11 cellular contexts compared by ENCODE assay signal in genomic region chrX:120308558-120308957, GRCh38. TPM values are rescaled to one million over a fixed set of nuclear protein-coding genes. Genes with fewer than 3 reads are reported as not detected.
DNase-seq lines count a peak whose midpoint lies in the region; ATAC-seq, FAIRE-seq and TF ChIP-seq lines count a peak whose summit lies in the region.
"Had no signal": no experiment of that assay in that cellular context is flagged by ENCODE, and none has a peak within 500 bp of the region (broad histone marks: within the 10 kb centered on the region; RNA-seq: fewer than 3 reads in every experiment).

No MANE protein-coding gene starts in this region.

- H4K20me1 ChIP-seq in SK-N-SH (ENCODE audit: insufficient read depth) = no peaks in the 10 kb centered on the region

- no peaks in the 10 kb centered on the region for H3F3A ChIP-seq in SK-N-SH (replicated peaks; ENCODE audit: insufficient read depth)

- H3K4me1 ChIP-seq in SK-N-SH (ENCODE audit: control insufficient read depth in 1 of 2, insufficient read depth in 2 of 2, low read depth in 1 of 2, low read length in 1 of 2) = peaks cover 0 to 8% of the 10 kb centered on the region in 2 experiments; a peak in 1 of 4 replicates

- H3K27me3 Mint-ChIP-seq in central memory CD8-positive, alpha-beta T cell = no peaks in the 10 kb centered on the region
- H3K27me3 Mint-ChIP-seq in naive thymus-derived CD8-positive, alpha-beta T cell = peaks cover 12 to 47% (median 20%) of the 10 kb centered on the region in 5 donors

- no peaks in the 10 kb centered on the region for H3K36me3 ChIP-seq in SK-N-SH (replicated peaks in 1 of 2; ENCODE audit: control insufficient read depth in 1 of 2, insufficient read depth in 2 of 2, low read length in 1 of 2)

- H3K4me3 ChIP-seq in SK-N-SH (ENCODE audit: low read depth in 2 of 2, low read length in 1 of 2) = no peak overlapping the region
- H3K4me3 ChIP-seq: SK-N-MC had no signal

- H3K36me3 Mint-ChIP-seq in central memory CD8-positive, alpha-beta T cell (ENCODE audit: insufficient read depth) = peaks cover 8% of the 10 kb centered on the region
- peaks cover 0 to 2% (median 0%) of the 10 kb centered on the region in 3 donors for H3K36me3 Mint-ChIP-seq in naive thymus-derived CD8-positive, alpha-beta T cell

- peaks cover 73% of the 10 kb centered on the region for H3K27me3 ChIP-seq in SK-N-SH (ENCODE audit: insufficient read depth)

- no peak overlapping the region for H2AFZ ChIP-seq in SK-N-SH (ENCODE audit: low read depth)

- WGBS in SK-N-SH (ENCODE audit: low lambda C conversion rate) = 31% methylated on average over 10 of the region's 12 CpGs

- no peaks in the 10 kb centered on the region for H3K9me3 ChIP-seq in SK-N-SH

- H3K9ac ChIP-seq in SK-N-SH = no peak overlapping the region

- H3K9me2 ChIP-seq in SK-N-SH = no peaks in the 10 kb centered on the region

- TF ChIP-seq CTCF in D721Med (IDR thresholded peaks at IDR 0.05; ENCODE audit: insufficient read depth, missing control alignments) (peak; percentile 42), SK-N-SH (IDR thresholded peaks at IDR 0.05) (no peak)

- DNase-seq in D721Med (ENCODE audit: insufficient read length, low spot score) (no peak), Kasumi-1 (lab: John Stamatoyannopoulos, UW) (peak; percentile 33 to 62), T1000 (lab: John Stamatoyannopoulos, UW) (no peak), LoVo (ENCODE audit: low spot score) (no peak), NCI-H2227 (lab: John Stamatoyannopoulos, UW; ENCODE audit: unreplicated experiment) (no peak), SK-N-SH (no peak)
- no peak for DNase-seq in central memory CD8-positive, alpha-beta T cell (ENCODE audit: low spot score in 2 of 2)
- DNase-seq in naive thymus-derived CD8-positive, alpha-beta T cell = no peak
- DNase-seq: foreskin melanocyte had no signal

- peak overlapping the region; percentile 78 for H3K4me3 Mint-ChIP-seq in central memory CD8-positive, alpha-beta T cell
- H3K4me3 Mint-ChIP-seq in naive thymus-derived CD8-positive, alpha-beta T cell = peak overlapping the region; percentile 34 to 97 (median 90)

- no peak for TF ChIP-seq EP300 in SK-N-SH (IDR thresholded peaks at IDR 0.05; ENCODE audit: borderline replicate concordance in 1 of 2, low read depth in 1 of 2, low read length in 1 of 2)

- H3K4me1 Mint-ChIP-seq in central memory CD8-positive, alpha-beta T cell = peaks cover 26% of the 10 kb centered on the region
- peaks cover 10 to 22% (median 14%) of the 10 kb centered on the region in 4 donors for H3K4me1 Mint-ChIP-seq in naive thymus-derived CD8-positive, alpha-beta T cell

- no peak for ATAC-seq in central memory CD8-positive, alpha-beta T cell (replicated peaks; ENCODE audit: extremely low read depth, poor library complexity, severe bottlenecking)
- ATAC-seq in naive thymus-derived CD8-positive, alpha-beta T cell = peak in 1 of 2 donors; percentile 3

- no peak for TF ChIP-seq RAD21 in SK-N-SH (IDR thresholded peaks at IDR 0.05; ENCODE audit: low read length)

- POLR2A ChIA-PET in naive thymus-derived CD8-positive, alpha-beta T cell (lab: Charles Lee) = interaction anchor here (0.9 to 2.6 kb wide), 2 partner anchors 58 to 177 kb away, joined by 6 to 29 read pairs; partner anchors contain the start of gene ZBTB33
- POLR2A ChIA-PET in SK-N-SH (lab: Yijun Ruan, JAX) = interaction anchor here (1.5 kb wide), 1 partner anchor 160 kb away, joined by 3 read pairs; the partner anchor contains the start of gene LAMP2

- no peak for FAIRE-seq in D721Med (lab: Jason Lieb, UNC)

- H3K27ac Mint-ChIP-seq in central memory CD8-positive, alpha-beta T cell (ENCODE audit: low read depth) = no peak overlapping the region
- no peak overlapping the region for H3K27ac Mint-ChIP-seq in naive thymus-derived CD8-positive, alpha-beta T cell

- no peaks in the 10 kb centered on the region for H3K79me2 ChIP-seq in SK-N-SH (ENCODE audit: insufficient read depth)

- H3K9me3 Mint-ChIP-seq in central memory CD8-positive, alpha-beta T cell = no peaks in the 10 kb centered on the region
- no peaks in the 10 kb centered on the region for H3K9me3 Mint-ChIP-seq in naive thymus-derived CD8-positive, alpha-beta T cell

- H3K27ac ChIP-seq in SK-N-SH (ENCODE audit: low read depth in 2 of 2, low read length in 1 of 2) = no peak overlapping the region
- H3K27ac ChIP-seq: SK-N-MC had no signal

- CTCF ChIA-PET in SK-N-SH (lab: Yijun Ruan, JAX) = interaction anchor here (0.7 to 1.7 kb wide), 6 partner anchors 8 to 135 kb away, joined by 3 to 6 read pairs (median 4); partner anchors contain the start of gene ZBTB33

- H3K4me2 ChIP-seq in SK-N-SH = no peak overlapping the region

TF ChIP-seq in SK-N-SH, 30 proteins besides CTCF, POLR2A, EP300 and RAD21:
- TF ChIP-seq YY1 (IDR thresholded peaks at IDR 0.05; ENCODE audit: low read depth) = no peak
- no peak for TF ChIP-seq TAF1 (IDR thresholded peaks at IDR 0.05; ENCODE audit: borderline replicate concordance, low read depth, low read length)
- TF ChIP-seq REST (IDR thresholded peaks at IDR 0.05; ENCODE audit: low read depth, low read length) = no peak
- TF ChIP-seq SMC3 (IDR thresholded peaks at IDR 0.05; ENCODE audit: low read depth, low read length) = no peak
- no peak for TF ChIP-seq ELF1 (IDR thresholded peaks at IDR 0.05)
- TF ChIP-seq JUND (IDR thresholded peaks at IDR 0.05) = no peak
- TF ChIP-seq USF1 (IDR thresholded peaks at IDR 0.05; ENCODE audit: borderline replicate concordance, low read depth) = no peak
- TF ChIP-seq MEF2A (IDR thresholded peaks at IDR 0.05; ENCODE audit: borderline replicate concordance, low read depth) = no peak
- TF ChIP-seq SIN3A (IDR thresholded peaks at IDR 0.05; ENCODE audit: borderline replicate concordance, low read depth, low read length) = no peak
- TF ChIP-seq NFIC (IDR thresholded peaks at IDR 0.05; ENCODE audit: borderline replicate concordance) = no peak
- TF ChIP-seq NRF1 (IDR thresholded peaks at IDR 0.05; ENCODE audit: low read depth, low read length) = no peak
TF ChIP-seq in SK-N-SH: peak in this region for 0.

RNA-seq across cellular contexts. Expression of gene TMEM255A, which starts 2.7 kb away (rescaled TPM):
- under 1 TPM in 1 of 2 experiments, not detected in 1; 0.23 TPM for total RNA-seq in naive thymus-derived CD8-positive, alpha-beta T cell
- polyA plus RNA-seq in naive thymus-derived CD8-positive, alpha-beta T cell = under 1 TPM in 2 of 3 donors, not detected in 1; 0.73 to 0.95 TPM
- polyA plus RNA-seq in SK-N-SH (2012; rRNA removed) = 0.03 and 0.08 TPM in 2 replicates
- 0.03 and 0.05 TPM in 2 replicates for polyA plus RNA-seq in SK-N-SH (2012; cell fraction: cytosol; rRNA removed)
- 0.02 TPM in 1 of 2 replicates, not detected in the other for polyA plus RNA-seq in SK-N-SH (2012; cell fraction: nucleus; rRNA removed)

RNA-seq across cellular contexts. Expression of gene ATP1B4, which starts 53.3 kb away (rescaled TPM):
- total RNA-seq in naive thymus-derived CD8-positive, alpha-beta T cell = not detected
- polyA plus RNA-seq in naive thymus-derived CD8-positive, alpha-beta T cell = not detected
- not detected in 2 replicates for polyA plus RNA-seq in SK-N-SH (2012; rRNA removed)
- polyA plus RNA-seq in SK-N-SH (2012; cell fraction: cytosol; rRNA removed) = not detected in 2 replicates
- polyA plus RNA-seq in SK-N-SH (2012; cell fraction: nucleus; rRNA removed) = not detected in 2 replicates
- total RNA-seq: mononuclear cell had no signal

RNA-seq across cellular contexts. Expression of gene ZBTB33, which starts 57.9 kb away (rescaled TPM):
- total RNA-seq in naive thymus-derived CD8-positive, alpha-beta T cell = 10 to 100 TPM; 32.4 to 34.4 TPM
- polyA plus RNA-seq in naive thymus-derived CD8-positive, alpha-beta T cell = 10 to 100 TPM in 2 of 3 donors, 1 to 10 TPM in 1; 9.6 to 14.3 (median 13.6) TPM
- polyA plus RNA-seq in SK-N-SH (2012; rRNA removed) = 1.2 and 1.5 TPM in 2 replicates
- polyA plus RNA-seq in SK-N-SH (2012; cell fraction: cytosol; rRNA removed) = 2.0 and 2.7 TPM in 2 replicates
- polyA plus RNA-seq in SK-N-SH (2012; cell fraction: nucleus; rRNA removed) = 0.53 and 1.1 TPM in 2 replicates

Comparison
In these comparisons a context has a peak if more than half of its experiments do, and no peak if none do; other contexts are left out.
1. DNase-seq: peak in Kasumi-1 (2 of 2); none in D721Med (single experiment), central memory CD8-positive, alpha-beta T cell (0 of 2), naive thymus-derived CD8-positive, alpha-beta T cell (0 of 10), T1000 (single experiment), LoVo (single experiment), NCI-H2227 (single experiment) and SK-N-SH (single experiment).